16 cellular contexts compared by ENCODE assay signal in genomic region chr17:10193632-10194031, GRCh38. TPM values are rescaled to one million over a fixed set of nuclear protein-coding genes. Genes with fewer than 3 reads are reported as not detected.
DNase-seq lines count a peak whose midpoint lies in the region; ATAC-seq and TF ChIP-seq lines count a peak whose summit lies in the region.
"Had no signal": no experiment of that assay in that cellular context is flagged by ENCODE, and none has a peak within 500 bp of the region (broad histone marks: within the 10 kb centered on the region; RNA-seq: fewer than 3 reads in every experiment).

No MANE protein-coding gene starts in this region.

- no peak for TF ChIP-seq POLR2A in body of pancreas (IDR thresholded peaks at IDR 0.05)

- H3K36me3 Mint-ChIP-seq in neural progenitor cell = peaks cover 14% of the 10 kb centered on the region

- peaks cover 68% of the 10 kb centered on the region for H3K27me3 Mint-ChIP-seq in neural progenitor cell (ENCODE audit: insufficient read depth, low read depth)

- H3F3A ChIP-seq in Loucy (ENCODE audit: low read depth) (peaks cover 3% of the 10 kb centered on the region; the same call in 1 of the 2 replicates), neural progenitor cell (ENCODE audit: low read depth) (no peaks in the 10 kb centered on the region)

- H3K27me3 ChIP-seq in left ventricle myocardium inferior (ENCODE audit: low read depth) = peaks cover 20% of the 10 kb centered on the region
- H3K27me3 ChIP-seq in Loucy (ENCODE audit: insufficient read depth, low read length, poor library complexity, severe bottlenecking) = no peaks in the 10 kb centered on the region
- peaks cover 32% of the 10 kb centered on the region for H3K27me3 ChIP-seq in neural progenitor cell
- H3K27me3 ChIP-seq in body of pancreas = peaks cover 0 to 4% of the 10 kb centered on the region in 2 donors

- H3K4me1 Mint-ChIP-seq in neural progenitor cell = peaks cover 44% of the 10 kb centered on the region

- peaks cover 35% of the 10 kb centered on the region for H3K4me1 ChIP-seq in left ventricle myocardium inferior
- peaks cover 41% of the 10 kb centered on the region for H3K4me1 ChIP-seq in Loucy (ENCODE audit: insufficient read depth, low read length, poor library complexity, severe bottlenecking)
- H3K4me1 ChIP-seq in neural progenitor cell = no peaks in the 10 kb centered on the region
- peaks cover 9% of the 10 kb centered on the region for H3K4me1 ChIP-seq in body of pancreas
- H3K4me1 ChIP-seq: A549, Caco-2 had no signal

- H3K9me3 ChIP-seq in left ventricle myocardium inferior (replicated peaks) (peaks cover 20% of the 10 kb centered on the region), Loucy (ENCODE audit: insufficient read depth, low read depth, low read length) (no peaks in the 10 kb centered on the region), neural progenitor cell (ENCODE audit: low read depth) (no peaks in the 10 kb centered on the region), body of pancreas (no peaks in the 10 kb centered on the region)
- H3K9me3 ChIP-seq: Caco-2 had no signal

- H3K4me2 ChIP-seq in Loucy (ENCODE audit: low read depth, low read length, poor library complexity, severe bottlenecking) = peak overlapping the region; percentile 99
- no peak overlapping the region for H3K4me2 ChIP-seq in neural progenitor cell
- H3K4me2 ChIP-seq: A549 had no signal

- H3K4me3 ChIP-seq in left ventricle myocardium inferior (no peak overlapping the region), Loucy (ENCODE audit: low read length, poor library complexity, severe bottlenecking) (no peak overlapping the region), neural progenitor cell (no peak overlapping the region), body of pancreas (no peak overlapping the region)
- H3K4me3 ChIP-seq: A549 had no signal

- H3K27ac ChIP-seq in left ventricle myocardium inferior (replicated peaks) (peak overlapping the region; percentile 61), neural progenitor cell (no peak overlapping the region), body of pancreas (no peak overlapping the region)
- H3K27ac ChIP-seq: 22Rv1, A549, C4-2B had no signal

- peaks cover 10% of the 10 kb centered on the region for H3K36me3 ChIP-seq in left ventricle myocardium inferior
- no peaks in the 10 kb centered on the region for H3K36me3 ChIP-seq in Loucy (ENCODE audit: insufficient read depth, low read length)
- no peaks in the 10 kb centered on the region for H3K36me3 ChIP-seq in neural progenitor cell
- no peaks in the 10 kb centered on the region for H3K36me3 ChIP-seq in body of pancreas (replicated peaks in 1 of 2; ENCODE audit: insufficient read depth in 1 of 2, low read depth in 2 of 2)

- H3K4me3 Mint-ChIP-seq in neural progenitor cell = peak overlapping the region; percentile 60
- H3K4me3 Mint-ChIP-seq: CD4-positive, alpha-beta T cell had no signal

- no peak overlapping the region for H2AFZ ChIP-seq in Loucy (ENCODE audit: low read length)
- no peak overlapping the region for H2AFZ ChIP-seq in neural progenitor cell (replicated peaks)

- intact Hi-C loops in left ventricle myocardium inferior (cut with micrococcal nuclease) = no loop called here
- intact Hi-C loops in Right ventricle myocardium inferior (cut with DNase I) = no loop called here
- intact Hi-C loops in body of pancreas (cut with DNase I) = no loop called here

- no peaks in the 10 kb centered on the region for H3K9me2 ChIP-seq in Loucy (replicated peaks; ENCODE audit: low read depth, low read length)

- H3K9me3 Mint-ChIP-seq in neural progenitor cell = peaks cover 42% of the 10 kb centered on the region

- H4K20me1 ChIP-seq in Loucy (ENCODE audit: insufficient read depth, low read length, poor library complexity, severe bottlenecking) (peaks cover 36% of the 10 kb centered on the region), neural progenitor cell (ENCODE audit: low read depth) (no peaks in the 10 kb centered on the region)

- no peak for ATAC-seq in Right ventricle myocardium inferior
- ATAC-seq in HG02759 (IDR thresholded peaks at IDR 0.05; ENCODE audit: unreplicated experiment) = no peak
- ATAC-seq in body of pancreas = no peak
- ATAC-seq: A549, HCT116 had no signal

- TF ChIP-seq CTCF in left ventricle myocardium inferior (IDR thresholded peaks at IDR 0.05; ENCODE audit: borderline replicate concordance) = no peak
- no peak for TF ChIP-seq CTCF in Loucy (conservative IDR thresholded peaks at IDR 0.05; ENCODE audit: low read length)
- no peak for TF ChIP-seq CTCF in neural progenitor cell (IDR thresholded peaks at IDR 0.05)
- TF ChIP-seq CTCF in body of pancreas (IDR thresholded peaks at IDR 0.05) = no peak

- WGBS in body of pancreas, 2 donors = 94 to 100% methylated on average over 2 of the region's 2 CpGs

- H3K27ac Mint-ChIP-seq in neural progenitor cell = no peak overlapping the region
- H3K27ac Mint-ChIP-seq: CD4-positive, alpha-beta T cell had no signal

- H3K79me2 ChIP-seq in Loucy (ENCODE audit: insufficient read depth, low read length) (peaks cover 99% of the 10 kb centered on the region), neural progenitor cell (ENCODE audit: low read depth) (no peaks in the 10 kb centered on the region)

- DNase-seq in left ventricle myocardium inferior (no peak), Right ventricle myocardium inferior (ENCODE audit: missing footprints) (no peak), neural progenitor cell (ENCODE audit: low spot score) (no peak), NK-92 (lab: John Stamatoyannopoulos, UW; ENCODE audit: unreplicated experiment) (no peak), body of pancreas (no peak)
- DNase-seq: AML-193; Caco-2; CD4-positive, alpha-beta T cell; GOT3; H7 had no signal

- H3K9ac ChIP-seq in Loucy (ENCODE audit: low read depth, low read length, poor library complexity, severe bottlenecking) (no peak overlapping the region), neural progenitor cell (no peak overlapping the region)

RNA-seq across cellular contexts. Expression of gene GAS7, which starts 4.8 kb away (rescaled TPM):
- total RNA-seq in left ventricle myocardium inferior (87.6 TPM), Right ventricle myocardium inferior (90.5 TPM), neural progenitor cell (ENCODE audit: low replicate concordance) (2.9 and 3.9 TPM in 2 replicates), body of pancreas (10 to 100 TPM in 1 of 2 donors, 1 to 10 TPM in 1; 8.0 to 20.1 TPM)
